ENCODE assay signal across 8 cellular contexts in the genomic region with DNA sequence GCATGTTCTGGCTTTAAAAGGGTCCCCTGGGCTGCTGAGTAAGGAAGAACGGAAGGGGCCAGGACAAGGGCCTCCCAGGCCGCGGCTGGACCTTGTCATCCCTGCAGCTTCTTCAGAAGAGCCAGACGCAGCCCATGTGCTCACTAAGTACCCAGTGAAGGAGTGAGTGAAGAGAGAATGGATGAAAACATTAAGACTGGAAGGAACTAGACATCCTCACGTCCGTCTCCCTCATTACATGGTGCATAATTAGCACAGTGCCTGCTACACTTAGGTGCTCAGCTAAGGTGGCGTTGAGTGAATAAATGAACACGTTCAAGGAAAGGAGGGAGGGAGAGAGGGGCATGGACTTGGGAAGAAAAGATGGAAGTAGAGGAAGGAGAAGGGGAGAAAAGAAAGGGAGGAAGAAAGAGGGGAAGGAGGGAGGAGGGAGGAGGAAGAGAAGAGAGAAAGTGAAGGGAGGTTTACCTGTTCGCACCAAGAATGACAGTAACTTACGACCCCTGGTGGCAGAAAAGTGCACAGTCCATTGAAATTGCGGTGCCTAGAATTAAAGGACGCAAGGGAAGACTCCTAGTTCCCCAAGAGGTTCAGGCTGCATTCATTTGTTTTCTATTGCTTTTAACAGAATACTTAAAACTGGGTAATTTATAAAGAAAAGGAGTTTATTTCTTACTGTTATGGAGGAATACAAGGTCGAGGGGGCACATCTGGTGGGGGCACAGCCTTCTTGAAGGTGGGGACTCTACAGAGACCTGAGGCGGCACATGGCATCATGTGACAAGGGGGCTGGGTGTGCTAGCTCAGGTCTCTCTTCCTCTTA. TPM values are rescaled to one million over a fixed set of nuclear protein-coding genes. Genes with fewer than 3 reads are reported as not detected.
A peak's percentile ranks its signal among the peaks of the same experiment; 100 is the strongest.
DNase-seq lines count a peak whose midpoint lies in the region; ATAC-seq and TF ChIP-seq lines count a peak whose summit lies in the region.

No MANE protein-coding gene starts in this region.

- peak; percentile 62 for ATAC-seq in effector memory CD8-positive, alpha-beta T cell (replicated peaks)
- ATAC-seq in stimulated activated memory B cell treated with anti-CD40 and anti-IgM and Interleukin-4, amounts not matched to agents 10 μg/mL and 1 μg/mL and 100 μg/mL, for 72 hours: peak; percentile 51
- ATAC-seq in HG02973 (IDR thresholded peaks at IDR 0.05; ENCODE audit: unreplicated experiment): no peak

- POLR2A ChIA-PET in activated CD4-positive, alpha-beta memory T cell treated with anti-CD3 and anti-CD28 coated beads, Interleukin-2, amount 10 ng/mL, durations not matched to agents 7 days and 5 days (lab: Charles Lee): interaction anchor here (1.6 to 2.5 kb wide), 2 partner anchors 8 to 136 kb away, joined by 8 to 11 read pairs; partner anchors contain the start of gene TP53RK

- no CpG with 5 or more reads among the region's 14 CpGs for WGBS in H9 (ENCODE audit: extremely low coverage, insufficient read length, low lambda C conversion rate)

- no peak overlapping the region for H3K9ac ChIP-seq in H9 (ENCODE audit: extremely low read depth, insufficient read length, low read length)

- no peak overlapping the region for H3K14ac ChIP-seq in H9 (ENCODE audit: insufficient read depth, low read length)

- H3K27ac Mint-ChIP-seq in H9: no peak overlapping the region
- no peak overlapping the region for H3K27ac Mint-ChIP-seq in activated CD4-positive, alpha-beta memory T cell treated with anti-CD3 and anti-CD28 coated beads, Interleukin-2, amount 10 ng/mL, durations not matched to agents 7 days and 5 days
- H3K27ac Mint-ChIP-seq in effector memory CD8-positive, alpha-beta T cell: peak overlapping the region; percentile 12 to 87
- no peak overlapping the region for H3K27ac Mint-ChIP-seq in stimulated activated memory B cell treated with anti-CD40 and anti-IgM and Interleukin-4, amounts not matched to agents 10 μg/mL and 1 μg/mL and 100 μg/mL, for 72 hours

- no peaks in the 10 kb centered on the region for H3K27me3 ChIP-seq in H9 (ENCODE audit: insufficient read depth, low read length)

- TF ChIP-seq CTCF in AG09309 (IDR thresholded peaks at IDR 0.05; ENCODE audit: control insufficient read depth, insufficient read depth, low read depth, low read length, missing control alignments) (peak; percentile 72), H9 (conservative IDR thresholded peaks at IDR 0.05) (peak; percentile 89)

- peaks cover 50 to 59% of the 10 kb centered on the region in 2 experiments for H3K4me1 Mint-ChIP-seq in H9
- peaks cover 26% of the 10 kb centered on the region for H3K4me1 Mint-ChIP-seq in activated CD4-positive, alpha-beta memory T cell treated with anti-CD3 and anti-CD28 coated beads, Interleukin-2, amount 10 ng/mL, durations not matched to agents 7 days and 5 days
- H3K4me1 Mint-ChIP-seq in effector memory CD8-positive, alpha-beta T cell (ENCODE audit: low read depth in 2 of 2): peaks cover 28 to 41% of the 10 kb centered on the region in 2 donors
- H3K4me1 Mint-ChIP-seq in stimulated activated memory B cell treated with anti-CD40 and anti-IgM and Interleukin-4, amounts not matched to agents 10 μg/mL and 1 μg/mL and 100 μg/mL, for 72 hours: peaks cover 39% of the 10 kb centered on the region

- H3K27ac ChIP-seq in H9 (ENCODE audit: insufficient read length, low read depth, low read length): no peak overlapping the region

- H3K9me3 Mint-ChIP-seq in H9: peaks cover 0 to 3% of the 10 kb centered on the region in 2 experiments; a peak in 1 of 5 replicates
- H3K9me3 Mint-ChIP-seq in activated CD4-positive, alpha-beta memory T cell treated with anti-CD3 and anti-CD28 coated beads, Interleukin-2, amount 10 ng/mL, durations not matched to agents 7 days and 5 days: no peaks in the 10 kb centered on the region
- no peaks in the 10 kb centered on the region for H3K9me3 Mint-ChIP-seq in effector memory CD8-positive, alpha-beta T cell
- H3K9me3 Mint-ChIP-seq in stimulated activated memory B cell treated with anti-CD40 and anti-IgM and Interleukin-4, amounts not matched to agents 10 μg/mL and 1 μg/mL and 100 μg/mL, for 72 hours: no peaks in the 10 kb centered on the region

- H4K91ac ChIP-seq in H9 (ENCODE audit: insufficient read length, low read depth, low read length): no peak overlapping the region

- H3K9me3 ChIP-seq in H9 (ENCODE audit: control insufficient read depth, low read depth, low read length): no peaks in the 10 kb centered on the region

- no peak overlapping the region; a peak in 2 of 5 replicates for H3K4me3 Mint-ChIP-seq in H9
- H3K4me3 Mint-ChIP-seq in activated CD4-positive, alpha-beta memory T cell treated with anti-CD3 and anti-CD28 coated beads, Interleukin-2, amount 10 ng/mL, durations not matched to agents 7 days and 5 days: no peak overlapping the region
- H3K4me3 Mint-ChIP-seq in effector memory CD8-positive, alpha-beta T cell: no peak overlapping the region
- H3K4me3 Mint-ChIP-seq in stimulated activated memory B cell treated with anti-CD40 and anti-IgM and Interleukin-4, amounts not matched to agents 10 μg/mL and 1 μg/mL and 100 μg/mL, for 72 hours: no peak overlapping the region

- H3K27me3 Mint-ChIP-seq in H9 (ENCODE audit: low read depth): no peaks in the 10 kb centered on the region
- no peaks in the 10 kb centered on the region for H3K27me3 Mint-ChIP-seq in activated CD4-positive, alpha-beta memory T cell treated with anti-CD3 and anti-CD28 coated beads, Interleukin-2, amount 10 ng/mL, durations not matched to agents 7 days and 5 days
- H3K27me3 Mint-ChIP-seq in effector memory CD8-positive, alpha-beta T cell: no peaks in the 10 kb centered on the region
- H3K27me3 Mint-ChIP-seq in stimulated activated memory B cell treated with anti-CD40 and anti-IgM and Interleukin-4, amounts not matched to agents 10 μg/mL and 1 μg/mL and 100 μg/mL, for 72 hours: no peaks in the 10 kb centered on the region

- H3K56ac ChIP-seq in H9 (ENCODE audit: insufficient read length, low read depth, low read length): no peak overlapping the region

- H3K4me1 ChIP-seq in H9 (ENCODE audit: insufficient read depth, low read length): peaks cover 11% of the 10 kb centered on the region; the same call in 1 of the 2 replicates

- no peak overlapping the region for H2BK120ac ChIP-seq in H9 (ENCODE audit: low read depth, low read length, poor library complexity, severe bottlenecking)

- CTCF ChIA-PET in activated CD4-positive, alpha-beta memory T cell treated with anti-CD3 and anti-CD28 coated beads, Interleukin-2, amount 10 ng/mL, durations not matched to agents 7 days and 5 days (lab: Charles Lee): interaction anchor here (0.6 to 5.8 kb wide), 17 partner anchors 8 to 956 kb away, joined by 3 to 50 read pairs (median 4); partner anchors contain the start of genes TP53RK and ZNF334

- peaks cover 5% of the 10 kb centered on the region; the same call in 1 of the 2 replicates for H3K79me2 ChIP-seq in H9 (ENCODE audit: insufficient read depth, low read length)

- no peak overlapping the region for H3K4ac ChIP-seq in H9 (ENCODE audit: low read depth, low read length)

- no peak overlapping the region for H3K4me3 ChIP-seq in AG09309 (ENCODE audit: control insufficient read depth, low read depth, low read length)

- no peak overlapping the region for H3T11ph ChIP-seq in H9 (ENCODE audit: low read length)

- H2BK20ac ChIP-seq in H9 (ENCODE audit: low read depth, low read length, poor library complexity, severe bottlenecking): no peak overlapping the region

- H3K23ac ChIP-seq in H9 (ENCODE audit: insufficient read length, low read depth, low read length): no peak overlapping the region

- H3K23me2 ChIP-seq in H9 (ENCODE audit: insufficient read length, low read depth, low read length, poor library complexity, severe bottlenecking): peaks cover 4% of the 10 kb centered on the region

- H2BK5ac ChIP-seq in H9 (ENCODE audit: insufficient read length, low read length): no peak overlapping the region

- no peak overlapping the region for H2AFZ ChIP-seq in H9 (ENCODE audit: low read length)

- peaks cover 20 to 49% (median 44%) of the 10 kb centered on the region in 3 experiments for H3K36me3 Mint-ChIP-seq in H9 (ENCODE audit: insufficient read depth in 1 of 3, low read depth in 3 of 3)
- H3K36me3 Mint-ChIP-seq in activated CD4-positive, alpha-beta memory T cell treated with anti-CD3 and anti-CD28 coated beads, Interleukin-2, amount 10 ng/mL, durations not matched to agents 7 days and 5 days (ENCODE audit: low read depth): peaks cover 26% of the 10 kb centered on the region
- peaks cover 18% of the 10 kb centered on the region for H3K36me3 Mint-ChIP-seq in effector memory CD8-positive, alpha-beta T cell (ENCODE audit: insufficient read depth)
- H3K36me3 Mint-ChIP-seq in stimulated activated memory B cell treated with anti-CD40 and anti-IgM and Interleukin-4, amounts not matched to agents 10 μg/mL and 1 μg/mL and 100 μg/mL, for 72 hours: peaks cover 20% of the 10 kb centered on the region

- no peak overlapping the region for H2BK15ac ChIP-seq in H9 (ENCODE audit: low read depth, low read length)

- no peak overlapping the region for H4K5ac ChIP-seq in H9 (ENCODE audit: insufficient read length, low read depth, low read length)

- H4K8ac ChIP-seq in H9 (replicated peaks; ENCODE audit: insufficient read length, low read depth, low read length): no peak overlapping the region

- no peak overlapping the region for H3K18ac ChIP-seq in H9 (ENCODE audit: insufficient read length, low read depth, low read length)

- peaks cover 2% of the 10 kb centered on the region for H4K20me1 ChIP-seq in H9 (ENCODE audit: control insufficient read depth, insufficient read depth, insufficient read length)

- H3K4me2 ChIP-seq in H9 (ENCODE audit: insufficient read depth, insufficient read length, low read length): no peak overlapping the region

- no peak overlapping the region for H2AK5ac ChIP-seq in H9 (ENCODE audit: insufficient read length, low read length)

- DNase-seq in AG09309 (ENCODE audit: low read depth) (no peak), H9 (peak; percentile 75), NCI-H69 (lab: John Stamatoyannopoulos, UW) (peak; percentile 51), myocyte (ENCODE audit: low read depth) (peak; percentile 65)
- peak; percentile 74 for DNase-seq in activated CD4-positive, alpha-beta memory T cell treated with anti-CD3 and anti-CD28 coated beads, Interleukin-2, amount 10 ng/mL, durations not matched to agents 7 days and 5 days
- peak; percentile 60 to 72 (median 63) for DNase-seq in effector memory CD8-positive, alpha-beta T cell

- no peak overlapping the region for H2BK12ac ChIP-seq in H9 (ENCODE audit: insufficient read length, low read depth, low read length)

- H3K79me1 ChIP-seq in H9 (ENCODE audit: insufficient read depth, low read depth, low read length, poor library complexity, severe bottlenecking): peaks cover 7% of the 10 kb centered on the region

RNA-seq across cellular contexts. Expression of gene TP53RK, which starts 8.0 kb away (rescaled TPM):
- total RNA-seq in H9 (2021): 21.1 and 21.5 TPM in 2 replicates
- 10 to 100 TPM; 18.3 to 18.8 TPM for total RNA-seq in activated CD4-positive, alpha-beta memory T cell treated with anti-CD3 and anti-CD28 coated beads, Interleukin-2, amount 10 ng/mL, durations not matched to agents 7 days and 5 days
- 26.5 and 32.3 TPM in 2 replicates for total RNA-seq in myocyte
- 9.7 TPM for polyA plus RNA-seq in myocyte (2012)

RNA-seq across cellular contexts. Expression of gene SLC2A10, which starts 28.2 kb away (rescaled TPM):
- total RNA-seq in H9 (2021) (8.2 and 9.9 TPM in 2 replicates), myocyte (25.7 and 25.9 TPM in 2 replicates)
- total RNA-seq in activated CD4-positive, alpha-beta memory T cell treated with anti-CD3 and anti-CD28 coated beads, Interleukin-2, amount 10 ng/mL, durations not matched to agents 7 days and 5 days: not detected
- 16.1 TPM for polyA plus RNA-seq in myocyte (2012)

RNA-seq across cellular contexts. Expression of gene SLC13A3, which starts 30.0 kb away (rescaled TPM):
- 15.2 and 17.5 TPM in 2 replicates for total RNA-seq in H9 (2021)
- total RNA-seq in activated CD4-positive, alpha-beta memory T cell treated with anti-CD3 and anti-CD28 coated beads, Interleukin-2, amount 10 ng/mL, durations not matched to agents 7 days and 5 days: not detected
- total RNA-seq in myocyte: 0.36 and 0.59 TPM in 2 replicates
- 0.64 TPM for polyA plus RNA-seq in myocyte (2012)

Comparison
In these comparisons a context has a peak if more than half of its experiments do, and no peak if none do; other contexts are left out.
1. H3K27ac Mint-ChIP-seq: peak in effector memory CD8-positive, alpha-beta T cell (2 of 2); none in H9 (0 of 3), activated CD4-positive, alpha-beta memory T cell treated with anti-CD3 and anti-CD28 coated beads, Interleukin-2, amount 10 ng/mL, durations not matched to agents 7 days and 5 days (single experiment) and stimulated activated memory B cell treated with anti-CD40 and anti-IgM and Interleukin-4, amounts not matched to agents 10 μg/mL and 1 μg/mL and 100 μg/mL, for 72 hours (single experiment).
2. RNA of gene SLC13A3, which starts 30.0 kb away (total RNA-seq): 15.2 to 17.5 TPM in H9; 0.36 to 0.59 TPM in myocyte and not detected in activated CD4-positive, alpha-beta memory T cell treated with anti-CD3 and anti-CD28 coated beads, Interleukin-2, amount 10 ng/mL, durations not matched to agents 7 days and 5 days; every median in the first group is over 10 times any median in the second.